In genomic region chr20:42442728-42443127, GRCh38 we compare ENCODE assay signal across 19 cellular contexts.
DNase-seq lines count a peak whose midpoint lies in the region; ATAC-seq and TF ChIP-seq lines count a peak whose summit lies in the region.
"Had no signal": no experiment of that assay in that cellular context is flagged by ENCODE, and none has a peak within 500 bp of the region (broad histone marks: within the 10 kb centered on the region; RNA-seq: fewer than 3 reads in every experiment).

No MANE protein-coding gene starts in this region.

- H3K36me3 ChIP-seq in gastroesophageal sphincter (no peaks in the 10 kb centered on the region), right atrium auricular region (no peaks in the 10 kb centered on the region), MG63 (no peaks in the 10 kb centered on the region)
- H3K36me3 ChIP-seq: SJSA1 had no signal

- peak; percentile 72 for ATAC-seq in gastroesophageal sphincter
- no peak for ATAC-seq in GM21367 (IDR thresholded peaks at IDR 0.05; ENCODE audit: unreplicated experiment)
- ATAC-seq: A549 had no signal

- H3K27ac Mint-ChIP-seq in type B pancreatic cell: no peak overlapping the region
- H3K27ac Mint-ChIP-seq: B cell; CD4-positive, CD25-positive, alpha-beta regulatory T cell had no signal

- no peaks in the 10 kb centered on the region for H3K9me3 ChIP-seq in gastroesophageal sphincter
- no peaks in the 10 kb centered on the region for H3K9me3 ChIP-seq in right atrium auricular region
- no peaks in the 10 kb centered on the region for H3K9me3 ChIP-seq in MG63
- H3K9me3 ChIP-seq: A549, SJSA1 had no signal

- no peaks in the 10 kb centered on the region for H3K4me1 Mint-ChIP-seq in type B pancreatic cell (ENCODE audit: unreplicated experiment)
- H3K4me1 Mint-ChIP-seq: B cell; CD4-positive, CD25-positive, alpha-beta regulatory T cell had no signal

- H3K27me3 ChIP-seq in gastroesophageal sphincter (peaks cover 4% of the 10 kb centered on the region), right atrium auricular region (no peaks in the 10 kb centered on the region), MG63 (no peaks in the 10 kb centered on the region)
- H3K27me3 ChIP-seq: SJSA1 had no signal

- DNase-seq in MV-4-11 (lab: John Stamatoyannopoulos, UW): peak; percentile 31
- peak; percentile 73 for DNase-seq in right atrium auricular region (ENCODE audit: low spot score)
- DNase-seq in superior temporal gyrus (ENCODE audit: extremely low spot score): peak; percentile 24
- DNase-seq in MG63: no peak
- no peak for DNase-seq in type B pancreatic cell (ENCODE audit: extremely low spot score, unreplicated experiment)
- DNase-seq: CD4-positive, CD25-positive, alpha-beta regulatory T cell; COR-L47; DMS79; Kasumi-1; NCI-H1048; NCI-H1436; NCI-H1930; NCI-H748 treated with DMSO at 0.1 percent for 48 hours had no signal

- H3K9me3 Mint-ChIP-seq in type B pancreatic cell: no peaks in the 10 kb centered on the region

- H3K36me3 Mint-ChIP-seq in type B pancreatic cell: no peaks in the 10 kb centered on the region
- H3K36me3 Mint-ChIP-seq: CD4-positive, CD25-positive, alpha-beta regulatory T cell had no signal

- no peak for TF ChIP-seq EP300 in gastroesophageal sphincter (IDR thresholded peaks at IDR 0.05)

- no peak overlapping the region for H3K4me3 Mint-ChIP-seq in type B pancreatic cell
- H3K4me3 Mint-ChIP-seq: B cell; CD4-positive, CD25-positive, alpha-beta regulatory T cell had no signal

- H3K4me1 ChIP-seq in gastroesophageal sphincter (no peaks in the 10 kb centered on the region), right atrium auricular region (no peaks in the 10 kb centered on the region)
- H3K4me1 ChIP-seq: A549, SJSA1 had no signal

- no peak overlapping the region for H3K4me3 ChIP-seq in gastroesophageal sphincter
- no peak overlapping the region for H3K4me3 ChIP-seq in right atrium auricular region
- H3K4me3 ChIP-seq in MG63: no peak overlapping the region
- H3K4me3 ChIP-seq: A549, SJSA1 had no signal

- H3K27me3 Mint-ChIP-seq in type B pancreatic cell: peaks cover 25% of the 10 kb centered on the region
- H3K27me3 Mint-ChIP-seq: B cell; CD4-positive, CD25-positive, alpha-beta regulatory T cell had no signal

- WGBS in gastroesophageal sphincter (ENCODE audit: low coverage in 1 of 2), 2 donors: 47 to 94% methylated on average over 2 of the region's 5 CpGs

- TF ChIP-seq CTCF in gastroesophageal sphincter (IDR thresholded peaks at IDR 0.05) (no peak), right atrium auricular region (IDR thresholded peaks at IDR 0.05) (no peak), type B pancreatic cell (conservative IDR thresholded peaks at IDR 0.05) (no peak)

- no peak overlapping the region for H3K27ac ChIP-seq in gastroesophageal sphincter
- peak overlapping the region in 1 of 2 donors; percentile 9 for H3K27ac ChIP-seq in right atrium auricular region
- H3K27ac ChIP-seq: A549, RWPE1, SJSA1 had no signal

- TF ChIP-seq POLR2A in gastroesophageal sphincter (IDR thresholded peaks at IDR 0.05): no peak

Comparison
In these comparisons a context has a peak if more than half of its experiments do, and no peak if none do; other contexts are left out.
1. DNase-seq: peak in MV-4-11 (single experiment), right atrium auricular region (single experiment) and superior temporal gyrus (single experiment); none in MG63 (single experiment) and type B pancreatic cell (single experiment).